15 cellular contexts compared by ENCODE assay signal in genomic region chr16:26830716-26831115, GRCh38.
"Had no signal": no experiment of that assay in that cellular context is flagged by ENCODE, and none has a peak within 500 bp of the region (broad histone marks: within the 10 kb centered on the region; RNA-seq: fewer than 3 reads in every experiment).

No MANE protein-coding gene starts in this region.

- H3K4me3 ChIP-seq: coronary artery, lung, stomach, thoracic aorta had no signal

- H3K36me3 Mint-ChIP-seq: activated CD4-positive, alpha-beta memory T cell treated with anti-CD3 and anti-CD28 coated beads for 36 hours; activated naive CD8-positive, alpha-beta T cell had no signal

- H3K36me3 ChIP-seq: stomach, thoracic aorta had no signal

- ATAC-seq: activated T-cell treated with anti-CD3 and anti-CD28 coated beads, Interleukin-2, amount 50 U/mL, for 4 hours; naive thymus-derived CD8-positive, alpha-beta T cell had no signal

- DNase-seq: activated CD4-positive, alpha-beta memory T cell treated with anti-CD3 and anti-CD28 coated beads for 36 hours; activated effector memory CD4-positive, alpha-beta T cell treated with anti-CD3 and anti-CD28 coated beads, Interleukin-2, amount 50 U/mL, for 16 hours; activated T-cell treated with anti-CD3 and anti-CD28 coated beads, Interleukin-2, amount 50 U/mL, for 4 hours; effector CD8-positive, alpha-beta T cell; hippocampal formation; kidney glomerular epithelial cell; naive thymus-derived CD8-positive, alpha-beta T cell; stimulated activated CD4-positive, alpha-beta T cell treated with anti-CD3 and anti-CD28 coated beads, Interleukin-4, amount 100 ng/mL, for 4 hours; stomach; T-helper 1 cell had no signal

- H3K4me3 Mint-ChIP-seq: activated CD4-positive, alpha-beta memory T cell treated with anti-CD3 and anti-CD28 coated beads for 36 hours; activated naive CD8-positive, alpha-beta T cell; activated T-cell treated with anti-CD3 and anti-CD28 coated beads, Interleukin-2, amount 50 U/mL, for 4 hours; naive thymus-derived CD8-positive, alpha-beta T cell had no signal

- H3K27ac Mint-ChIP-seq: activated CD4-positive, alpha-beta memory T cell treated with anti-CD3 and anti-CD28 coated beads for 36 hours; activated naive CD8-positive, alpha-beta T cell; naive thymus-derived CD8-positive, alpha-beta T cell had no signal

- H3K9me3 ChIP-seq: thoracic aorta had no signal

- H3K4me1 ChIP-seq: stomach had no signal

- H3K27ac ChIP-seq: coronary artery, stomach, thoracic aorta, VCaP had no signal

- H3K27me3 ChIP-seq: stomach had no signal

- H3K4me1 Mint-ChIP-seq: naive thymus-derived CD8-positive, alpha-beta T cell had no signal
